In genomic region chr22:50134481-50134880, GRCh38 we compare ENCODE assay signal across 24 cellular contexts. TPM values are rescaled to one million over a fixed set of nuclear protein-coding genes. Genes with fewer than 3 reads are reported as not detected.
DNase-seq lines count a peak whose midpoint lies in the region; FAIRE-seq and TF ChIP-seq lines count a peak whose summit lies in the region.
"Had no signal": no experiment of that assay in that cellular context is flagged by ENCODE, and none has a peak within 500 bp of the region (broad histone marks: within the 10 kb centered on the region; RNA-seq: fewer than 3 reads in every experiment).

No MANE protein-coding gene starts in this region.

- H3K9ac ChIP-seq in H1 (replicated peaks in 1 of 4; ENCODE audit: extremely low read depth in 1 of 4, low read depth in 3 of 4, low read length in 3 of 4), result no peak overlapping the region
- H3K9ac ChIP-seq: BLaER1 treated with 17β-estradiol and CSF1 and Interleukin-3, amounts not matched to agents 10 nM and 100 nM had no signal

- H2AK5ac ChIP-seq in H1 (ENCODE audit: low read depth, low read length), result no peak overlapping the region

- no peaks in the 10 kb centered on the region for H3K79me2 ChIP-seq in H1 (ENCODE audit: control insufficient read depth in 1 of 2, insufficient read depth in 2 of 2, low read length in 2 of 2)

- H3K79me1 ChIP-seq in H1 (ENCODE audit: low read depth, low read length), result no peaks in the 10 kb centered on the region

- TF ChIP-seq EP300 in H1 (IDR thresholded peaks at IDR 0.05; ENCODE audit: borderline replicate concordance in 1 of 2, low read depth in 2 of 2, low read length in 2 of 2) (no peak), tibial nerve (IDR thresholded peaks at IDR 0.05) (no peak)

- no peak overlapping the region for H3K23ac ChIP-seq in H1 (ENCODE audit: insufficient read length)

- no peak overlapping the region for H3K14ac ChIP-seq in H1 (ENCODE audit: insufficient read length)

- WGBS in H1 (ENCODE audit: extremely low coverage in 1 of 2, insufficient coverage in 1 of 2, insufficient read length in 1 of 2, insufficient replicate concordance in 2 of 2, low coverage in 1 of 2, low lambda C conversion rate in 2 of 2, missing lambda C conversion rate in 1 of 2), 2 experiments, result 78% methylated on average over 10 of the region's 10 CpGs; no CpG with 5 or more reads in 1 of the 2 experiments
- WGBS in tibial nerve, 2 donors, result 75% methylated on average over 10 of the region's 10 CpGs

- H3K27ac ChIP-seq in H1 (ENCODE audit: low read depth, low read length), result no peak overlapping the region
- no peak overlapping the region for H3K27ac ChIP-seq in tibial nerve
- H3K27ac ChIP-seq: A549; BLaER1 treated with 17β-estradiol and CSF1 and Interleukin-3, amounts not matched to agents 10 nM and 100 nM had no signal

- no peak for TF ChIP-seq RAD21 in H1 (IDR thresholded peaks at IDR 0.05 in 1 of 2, conservative IDR thresholded peaks at IDR 0.05 in 1 of 2; ENCODE audit: low read depth in 2 of 2, low read length in 2 of 2)

- no peak overlapping the region for H2AFZ ChIP-seq in H1 (ENCODE audit: low read length)

- H2BK120ac ChIP-seq in H1 (replicated peaks; ENCODE audit: low read depth, low read length), result no peak overlapping the region

- no peak overlapping the region for H3K18ac ChIP-seq in H1 (ENCODE audit: extremely low read depth, low read length)

- TF ChIP-seq CTCF in H1 (IDR thresholded peaks at IDR 0.05; ENCODE audit: control extremely low read depth in 1 of 3, insufficient read depth in 1 of 3, low read depth in 1 of 3, low read length in 3 of 3) (no peak), tibial nerve (IDR thresholded peaks at IDR 0.05) (no peak)

- H4K5ac ChIP-seq in H1 (ENCODE audit: insufficient read length, low read depth, low read length), result no peak overlapping the region

- no peaks in the 10 kb centered on the region for H3K4me1 ChIP-seq in H1 (replicated peaks in 1 of 4; ENCODE audit: control insufficient read depth in 3 of 4, insufficient read depth in 4 of 4, low read length in 3 of 4)
- no peaks in the 10 kb centered on the region for H3K4me1 ChIP-seq in tibial nerve
- H3K4me1 ChIP-seq: A549, BE2C had no signal

- CTCF ChIA-PET in H1 (lab: Charles Lee; ENCODE audit: partially characterized antibody), result no interaction called here

- no peak overlapping the region for H3K4ac ChIP-seq in H1 (replicated peaks; ENCODE audit: insufficient read length, low read depth, low read length)

- H3K4me3 ChIP-seq in H7 (ENCODE audit: insufficient read depth, low read depth, low read length), result no peak overlapping the region
- no peak overlapping the region for H3K4me3 ChIP-seq in H1 (ENCODE audit: extremely low read depth in 1 of 4, insufficient read depth in 2 of 4, low read depth in 3 of 4, low read length in 4 of 4)
- H3K4me3 ChIP-seq in tibial nerve, result no peak overlapping the region
- H3K4me3 ChIP-seq: A549; BLaER1 treated with 17β-estradiol and CSF1 and Interleukin-3, amounts not matched to agents 10 nM and 100 nM had no signal

- H3K4me2 ChIP-seq in H1 (ENCODE audit: insufficient read depth in 1 of 2, low read depth in 2 of 2, low read length in 2 of 2), result no peak overlapping the region
- H3K4me2 ChIP-seq: A549; BLaER1 treated with 17β-estradiol and CSF1 and Interleukin-3, amounts not matched to agents 10 nM and 100 nM had no signal

- no peak overlapping the region for H2BK15ac ChIP-seq in H1 (ENCODE audit: low read length)

- H3K36me3 ChIP-seq in H7 (replicated peaks; ENCODE audit: control insufficient read depth, insufficient read depth, low read length) (no peaks in the 10 kb centered on the region), H1 (ENCODE audit: control insufficient read depth in 2 of 4, insufficient read depth in 4 of 4, low read length in 3 of 4) (no peaks in the 10 kb centered on the region), tibial nerve (no peaks in the 10 kb centered on the region)
- H3K36me3 ChIP-seq: BE2C; BLaER1 treated with 17β-estradiol and CSF1 and Interleukin-3, amounts not matched to agents 10 nM and 100 nM had no signal

- DNase-seq in NCI-H82 (lab: John Stamatoyannopoulos, UW), result peak; percentile 21
- no peak for DNase-seq in NCI-H82 treated with DMSO at 0.1 percent for 48 hours (lab: John Stamatoyannopoulos, UW; ENCODE audit: unreplicated experiment)
- peak; percentile 10 for DNase-seq in H7
- DNase-seq in H1 (ENCODE audit: low read depth in 1 of 2, low spot score in 2 of 2), result no peak
- no peak for DNase-seq in NCI-H226
- DNase-seq in tibial nerve (ENCODE audit: low spot score in 2 of 2), result no peak
- no peak for DNase-seq in NCI-H146 treated with DMSO at 0.1 percent for 48 hours (lab: John Stamatoyannopoulos, UW; ENCODE audit: unreplicated experiment)
- DNase-seq: 8988T; ACHN; AML-193; BE2C; CD4-positive, alpha-beta T cell; CD8-positive, alpha-beta memory T cell; DMS 273 treated with DMSO at 0.1 percent for 48 hours; DMS79; EL; GDM1; GOT3; H9 had no signal

- no peaks in the 10 kb centered on the region for H4K20me1 ChIP-seq in H1 (replicated peaks in 1 of 2; ENCODE audit: control insufficient read depth in 1 of 2, insufficient read depth in 2 of 2, low read length in 2 of 2)
- H4K20me1 ChIP-seq: BLaER1 treated with 17β-estradiol and CSF1 and Interleukin-3, amounts not matched to agents 10 nM and 100 nM had no signal

- no peaks in the 10 kb centered on the region for H3K23me2 ChIP-seq in H1 (ENCODE audit: low read depth, low read length)

- no peak overlapping the region for H3K56ac ChIP-seq in H1 (replicated peaks; ENCODE audit: insufficient read length, low read depth, low read length)

- no peak overlapping the region for H2BK20ac ChIP-seq in H1 (ENCODE audit: low read length)

- H3K27me3 ChIP-seq in H7 (ENCODE audit: control insufficient read depth, insufficient read depth, low read length) (no peaks in the 10 kb centered on the region), H1 (replicated peaks in 1 of 4; ENCODE audit: control insufficient read depth in 3 of 4, extremely low read depth in 1 of 4, insufficient read depth in 3 of 4, low read length in 3 of 4) (no peaks in the 10 kb centered on the region), tibial nerve (peaks cover 0 to 8% of the 10 kb centered on the region in 2 donors)
- H3K27me3 ChIP-seq: BE2C; BLaER1 treated with 17β-estradiol and CSF1 and Interleukin-3, amounts not matched to agents 10 nM and 100 nM had no signal

- H4K8ac ChIP-seq in H1 (ENCODE audit: extremely low read depth, insufficient read depth, low read length), result peak overlapping the region; percentile 68; the same call in 1 of the 2 replicates

- H2BK5ac ChIP-seq in H1 (ENCODE audit: low read depth, low read length), result no peak overlapping the region

- TF ChIP-seq POLR2A in H1 (IDR thresholded peaks at IDR 0.05; ENCODE audit: control extremely low read depth in 1 of 2, low read depth in 2 of 2, low read length in 2 of 2), result no peak
- no peak for TF ChIP-seq POLR2A in tibial nerve (IDR thresholded peaks at IDR 0.05)

- no peak overlapping the region for H4K91ac ChIP-seq in H1 (replicated peaks; ENCODE audit: insufficient read length, low read length)

- no peak for FAIRE-seq in H1 (lab: Jason Lieb, UNC)
- FAIRE-seq: A549, D721Med, GM12891, GM18507 had no signal

- no peaks in the 10 kb centered on the region for H3K9me3 ChIP-seq in H1 (ENCODE audit: insufficient read depth in 2 of 2, low read depth in 1 of 2, low read length in 1 of 2)
- H3K9me3 ChIP-seq in tibial nerve, result no peaks in the 10 kb centered on the region
- H3K9me3 ChIP-seq: A549, BE2C had no signal

- no peak overlapping the region for H2BK12ac ChIP-seq in H1 (ENCODE audit: low read depth, low read length)

- POLR2A ChIA-PET in H1 (lab: Charles Lee; ENCODE audit: partially characterized antibody), result interaction anchor here (0.7 kb wide), 1 partner anchor 429 kb away, joined by 4 read pairs; no protein-coding TSS in a partner anchor

RNA-seq across cellular contexts. Expression of gene PANX2, which starts 36.0 kb away (rescaled TPM):
- total RNA-seq in H7 (2014; rRNA removed; shearing (Covaris generic)), result 2.2 and 2.6 TPM in 2 replicates
- total RNA-seq in H1 (2021; fragmentation: NEBNext Ultra II Directional; extraction: Animal tissue kit (Norgen Biotek cat#: 25700)), result 5.0 and 5.4 TPM in 2 replicates
- 3.5 and 6.0 TPM in 2 replicates for polyA plus RNA-seq in H1 (2011; rRNA removed)
- 4.2 TPM for polyA plus RNA-seq in H1 (2011; cell fraction: cytosol; rRNA removed)
- 8.3 TPM for polyA plus RNA-seq in H1 (2011; cell fraction: nucleus; rRNA removed)
- 3.9 to 6.9 TPM (median 5.9 TPM) in 4 replicates for polyA plus RNA-seq in H1 (2012, experiment 1 of 2)
- 4.1 TPM for polyA plus RNA-seq in H1 (2012, experiment 2 of 2)
- polyA plus RNA-seq in H1 (2013, experiment 1 of 2), result 4.8 TPM
- 5.1 TPM for polyA plus RNA-seq in H1 (2013, experiment 2 of 2)
- 0.78 and 0.91 TPM in 2 replicates for polyA minus RNA-seq in H1 (2011; rRNA and poly(A)+ RNA removed)
- polyA minus RNA-seq in H1 (2011; cell fraction: cytosol; rRNA and poly(A)+ RNA removed), result 2.8 TPM
- polyA minus RNA-seq in H1 (2011; cell fraction: nucleus; rRNA and poly(A)+ RNA removed), result 2.8 TPM
- under 1 TPM in 1 of 4 donors, not detected in 3; 0.30 TPM for total RNA-seq in tibial nerve
- polyA plus RNA-seq: CD8-positive, alpha-beta memory T cell had no signal

RNA-seq across cellular contexts. Expression of gene MOV10L1, which starts 44.7 kb away (rescaled TPM):
- total RNA-seq in H7 (2014; rRNA removed; shearing (Covaris generic)), result not detected in 2 replicates
- total RNA-seq in H1 (2021; fragmentation: NEBNext Ultra II Directional; extraction: Animal tissue kit (Norgen Biotek cat#: 25700)), result not detected in 2 replicates
- 0.13 and 0.32 TPM in 2 replicates for polyA plus RNA-seq in H1 (2011; rRNA removed)
- 0.37 TPM for polyA plus RNA-seq in H1 (2011; cell fraction: cytosol; rRNA removed)
- 0.31 TPM for polyA plus RNA-seq in H1 (2011; cell fraction: nucleus; rRNA removed)
- polyA plus RNA-seq in H1 (2012, experiment 1 of 2), result 0.07 TPM in 1 of 4 replicates, not detected in the others
- not detected for polyA plus RNA-seq in H1 (2012, experiment 2 of 2)
- polyA plus RNA-seq in H1 (2013, experiment 1 of 2), result 0.14 TPM
- 0.06 TPM for polyA plus RNA-seq in H1 (2013, experiment 2 of 2)
- polyA minus RNA-seq in H1 (2011; rRNA and poly(A)+ RNA removed), result 0.16 TPM in 1 of 2 replicates, not detected in the other
- not detected for polyA minus RNA-seq in H1 (2011; cell fraction: cytosol; rRNA and poly(A)+ RNA removed)
- 0.80 TPM for polyA minus RNA-seq in H1 (2011; cell fraction: nucleus; rRNA and poly(A)+ RNA removed)
- total RNA-seq in tibial nerve, result 1 to 10 TPM; 1.0 to 3.7 (median 2.6) TPM
- total RNA-seq: CD4-positive, alpha-beta T cell; CD8-positive, alpha-beta memory T cell; H9 had no signal
- polyA plus RNA-seq: CD8-positive, alpha-beta memory T cell had no signal

RNA-seq across cellular contexts. Expression of gene MLC1, which starts 49.3 kb away (rescaled TPM):
- 0.14 TPM in 1 of 2 replicates, not detected in the other for total RNA-seq in H7 (2014; rRNA removed; shearing (Covaris generic))
- total RNA-seq in H1 (2021; fragmentation: NEBNext Ultra II Directional; extraction: Animal tissue kit (Norgen Biotek cat#: 25700)), result not detected in 2 replicates
- polyA plus RNA-seq in H1 (2011; rRNA removed), result 0.17 and 0.20 TPM in 2 replicates
- polyA plus RNA-seq in H1 (2011; cell fraction: cytosol; rRNA removed), result 0.12 TPM
- 0.34 TPM for polyA plus RNA-seq in H1 (2011; cell fraction: nucleus; rRNA removed)
- polyA plus RNA-seq in H1 (2012, experiment 1 of 2), result 0.09 to 0.28 TPM (median 0.19 TPM) in 3 of 4 replicates, not detected in the other
- polyA plus RNA-seq in H1 (2012, experiment 2 of 2), result 0.08 TPM
- polyA plus RNA-seq in H1 (2013, experiment 1 of 2), result 0.08 TPM
- polyA plus RNA-seq in H1 (2013, experiment 2 of 2), result 0.09 TPM
- 0.29 and 0.44 TPM in 2 replicates for polyA minus RNA-seq in H1 (2011; rRNA and poly(A)+ RNA removed)
- polyA minus RNA-seq in H1 (2011; cell fraction: cytosol; rRNA and poly(A)+ RNA removed), result not detected
- polyA minus RNA-seq in H1 (2011; cell fraction: nucleus; rRNA and poly(A)+ RNA removed), result not detected
- total RNA-seq in tibial nerve, result not detected
- total RNA-seq: H9 had no signal
- polyA plus RNA-seq: A549 had no signal

RNA-seq across cellular contexts. Expression of gene TRABD, which starts 51.2 kb away (rescaled TPM):
- total RNA-seq in H7 (2014; rRNA removed; shearing (Covaris generic)), result 83.1 and 84.6 TPM in 2 replicates
- 57.5 and 60.0 TPM in 2 replicates for total RNA-seq in H1 (2021; fragmentation: NEBNext Ultra II Directional; extraction: Animal tissue kit (Norgen Biotek cat#: 25700))
- 44.2 and 88.8 TPM in 2 replicates for polyA plus RNA-seq in H1 (2011; rRNA removed)
- 59.7 TPM for polyA plus RNA-seq in H1 (2011; cell fraction: cytosol; rRNA removed)
- polyA plus RNA-seq in H1 (2011; cell fraction: nucleus; rRNA removed), result 170 TPM
- 38.3 to 63.0 TPM (median 60.8 TPM) in 4 replicates for polyA plus RNA-seq in H1 (2012, experiment 1 of 2)
- polyA plus RNA-seq in H1 (2012, experiment 2 of 2), result 46.4 TPM
- 46.6 TPM for polyA plus RNA-seq in H1 (2013, experiment 1 of 2)
- 45.5 TPM for polyA plus RNA-seq in H1 (2013, experiment 2 of 2)
- polyA minus RNA-seq in H1 (2011; rRNA and poly(A)+ RNA removed), result 17.2 and 19.0 TPM in 2 replicates
- 23.3 TPM for polyA minus RNA-seq in H1 (2011; cell fraction: cytosol; rRNA and poly(A)+ RNA removed)
- 30.3 TPM for polyA minus RNA-seq in H1 (2011; cell fraction: nucleus; rRNA and poly(A)+ RNA removed)
- total RNA-seq in tibial nerve, result 10 to 100 TPM; 22.4 to 71.4 (median 27.1) TPM

Comparison
In these comparisons a context has a peak if more than half of its experiments do, and no peak if none do; other contexts are left out.
1. DNase-seq: peak in NCI-H82 (single experiment) and H7 (single experiment); none in NCI-H82 treated with DMSO at 0.1 percent for 48 hours (single experiment), H1 (0 of 2), NCI-H226 (single experiment), tibial nerve (0 of 2) and NCI-H146 treated with DMSO at 0.1 percent for 48 hours (single experiment).